1 cellular context compared by ENCODE assay signal in genomic region chr11:87290304-87290922, GRCh38.
TF ChIP-seq lines count a peak whose summit lies in the region.

No MANE protein-coding gene starts in this region.

TF ChIP-seq in SK-N-SH treated with all-trans-retinoic acid at 6 μM for 48 hours, 23 proteins besides CTCF, POLR2A, EP300 and RAD21 (continued from another document):
- no peak for TF ChIP-seq CREB5 (CRISPR knock-in tag; IDR thresholded peaks at IDR 0.05; ENCODE audit: low read depth)
- TF ChIP-seq ZC3H10 (CRISPR knock-in tag; IDR thresholded peaks at IDR 0.05), result no peak
- no peak for TF ChIP-seq RARB (CRISPR knock-in tag; IDR thresholded peaks at IDR 0.05)
- no peak for TF ChIP-seq ZFP30 (CRISPR knock-in tag; IDR thresholded peaks at IDR 0.05)
- TF ChIP-seq GLIS3 (CRISPR knock-in tag; IDR thresholded peaks at IDR 0.05), result no peak
